In the genomic region with DNA sequence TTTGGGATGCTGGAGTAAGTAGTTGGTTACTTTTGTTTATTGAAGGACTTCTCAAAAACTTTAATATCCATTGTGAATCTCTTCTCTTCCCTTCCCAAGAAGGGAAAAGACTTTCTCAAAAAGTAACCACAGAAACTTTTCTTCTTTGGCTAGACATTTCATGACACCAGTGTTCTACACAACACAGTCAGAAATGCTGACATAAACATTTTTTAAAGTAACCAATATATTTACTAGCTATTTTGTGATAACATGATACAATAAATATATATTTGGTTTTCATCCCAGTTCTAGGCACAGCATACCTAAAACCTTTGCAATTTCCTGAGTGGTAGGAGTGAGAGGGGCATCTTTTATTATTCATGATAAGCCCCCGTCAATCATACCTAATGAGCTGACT, we compare ENCODE assay signal across 2 cellular contexts.
TF ChIP-seq lines count a peak whose summit lies in the region.

No MANE protein-coding gene starts in this region.

TF ChIP-seq in HepG2, 621 proteins besides CTCF, POLR2A, EP300 and RAD21:
- TF ChIP-seq, protein P1, sequence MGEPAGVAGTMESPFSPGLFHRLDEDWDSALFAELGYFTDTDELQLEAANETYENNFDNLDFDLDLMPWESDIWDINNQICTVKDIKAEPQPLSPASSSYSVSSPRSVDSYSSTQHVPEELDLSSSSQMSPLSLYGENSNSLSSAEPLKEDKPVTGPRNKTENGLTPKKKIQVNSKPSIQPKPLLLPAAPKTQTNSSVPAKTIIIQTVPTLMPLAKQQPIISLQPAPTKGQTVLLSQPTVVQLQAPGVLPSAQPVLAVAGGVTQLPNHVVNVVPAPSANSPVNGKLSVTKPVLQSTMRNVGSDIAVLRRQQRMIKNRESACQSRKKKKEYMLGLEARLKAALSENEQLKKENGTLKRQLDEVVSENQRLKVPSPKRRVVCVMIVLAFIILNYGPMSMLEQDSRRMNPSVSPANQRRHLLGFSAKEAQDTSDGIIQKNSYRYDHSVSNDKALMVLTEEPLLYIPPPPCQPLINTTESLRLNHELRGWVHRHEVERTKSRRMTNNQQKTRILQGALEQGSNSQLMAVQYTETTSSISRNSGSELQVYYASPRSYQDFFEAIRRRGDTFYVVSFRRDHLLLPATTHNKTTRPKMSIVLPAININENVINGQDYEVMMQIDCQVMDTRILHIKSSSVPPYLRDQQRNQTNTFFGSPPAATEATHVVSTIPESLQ (CRISPR knock-in tag; conservative IDR thresholded peaks at IDR 0.05), result no peak
- TF ChIP-seq ZNF550 (CRISPR knock-in tag; IDR thresholded peaks at IDR 0.05; ENCODE audit: borderline replicate concordance), result no peak
- TF ChIP-seq MAFK (conservative IDR thresholded peaks at IDR 0.05 in 1 of 2, IDR thresholded peaks at IDR 0.05 in 1 of 2; ENCODE audit: low read length in 2 of 2), result peak; percentile 96 to 99
- peak; percentile 98 for TF ChIP-seq MAFF (IDR thresholded peaks at IDR 0.05; ENCODE audit: low read depth, low read length)
- TF ChIP-seq, protein P2, sequence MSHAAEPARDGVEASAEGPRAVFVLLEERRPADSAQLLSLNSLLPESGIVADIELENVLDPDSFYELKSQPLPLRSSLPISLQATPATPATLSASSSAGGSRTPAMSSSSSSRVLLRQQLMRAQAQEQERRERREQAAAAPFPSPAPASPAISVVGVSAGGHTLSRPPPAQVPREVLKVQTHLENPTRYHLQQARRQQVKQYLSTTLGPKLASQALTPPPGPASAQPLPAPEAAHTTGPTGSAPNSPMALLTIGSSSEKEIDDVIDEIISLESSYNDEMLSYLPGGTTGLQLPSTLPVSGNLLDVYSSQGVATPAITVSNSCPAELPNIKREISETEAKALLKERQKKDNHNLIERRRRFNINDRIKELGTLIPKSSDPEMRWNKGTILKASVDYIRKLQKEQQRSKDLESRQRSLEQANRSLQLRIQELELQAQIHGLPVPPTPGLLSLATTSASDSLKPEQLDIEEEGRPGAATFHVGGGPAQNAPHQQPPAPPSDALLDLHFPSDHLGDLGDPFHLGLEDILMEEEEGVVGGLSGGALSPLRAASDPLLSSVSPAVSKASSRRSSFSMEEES (CRISPR knock-in tag; IDR thresholded peaks at IDR 0.05), result no peak
- TF ChIP-seq NONO (IDR thresholded peaks at IDR 0.05), result no peak
- no peak for TF ChIP-seq NONO (CRISPR knock-in tag; conservative IDR thresholded peaks at IDR 0.05)
- no peak for TF ChIP-seq SMYD3 (CRISPR knock-in tag; IDR thresholded peaks at IDR 0.05)

TF ChIP-seq in H1, 55 proteins besides CTCF, POLR2A, EP300 and RAD21:
- TF ChIP-seq SRF (IDR thresholded peaks at IDR 0.05; ENCODE audit: low read depth, low read length) (no peak), MAFK (IDR thresholded peaks at IDR 0.05; ENCODE audit: low read depth, low read length) (peak; percentile 92)
